In genomic region chr19:43589277-43589676, GRCh38 we compare ENCODE assay signal across 22 cellular contexts. TPM values are rescaled to one million over a fixed set of nuclear protein-coding genes. Genes with fewer than 3 reads are reported as not detected.
A peak's percentile ranks its signal among the peaks of the same experiment; 100 is the strongest.
DNase-seq lines count a peak whose midpoint lies in the region; ATAC-seq and TF ChIP-seq lines count a peak whose summit lies in the region.
"Had no signal": no experiment of that assay in that cellular context is flagged by ENCODE, and none has a peak within 500 bp of the region (broad histone marks: within the 10 kb centered on the region; RNA-seq: fewer than 3 reads in every experiment).

No MANE protein-coding gene starts in this region.

- CTCF ChIA-PET in activated CD8-positive, alpha-beta memory T cell treated with anti-CD3 and anti-CD28 coated beads, Interleukin-2, amount 10 ng/mL, durations not matched to agents 7 days and 5 days (lab: Charles Lee) = interaction anchor here (0.7 to 2.7 kb wide), 3 partner anchors 30 to 142 kb away, joined by 3 to 14 read pairs (median 11); no protein-coding TSS in a partner anchor
- CTCF ChIA-PET in HEK293 (lab: Yijun Ruan, JAX) = interaction anchor here (0.6 to 1.8 kb wide), 4 partner anchors 34 to 987 kb away, joined by 3 to 11 read pairs (median 4); no protein-coding TSS in a partner anchor

- no peaks in the 10 kb centered on the region for H3K27me3 Mint-ChIP-seq in activated CD8-positive, alpha-beta memory T cell treated with anti-CD3 and anti-CD28 coated beads, Interleukin-2, amount 10 ng/mL, durations not matched to agents 7 days and 5 days
- peaks cover 0 to 5% (median 4%) of the 10 kb centered on the region in 3 donors for H3K27me3 Mint-ChIP-seq in immature natural killer cell (ENCODE audit: low read depth in 3 of 3)
- H3K27me3 Mint-ChIP-seq: IgD-negative memory B cell had no signal

- no peak for TF ChIP-seq EP300 in suprapubic skin (IDR thresholded peaks at IDR 0.05)

- H3K27ac Mint-ChIP-seq in activated CD8-positive, alpha-beta memory T cell treated with anti-CD3 and anti-CD28 coated beads, Interleukin-2, amount 10 ng/mL, durations not matched to agents 7 days and 5 days = peak overlapping the region; percentile 72
- peak overlapping the region in 4 of 6 donors; percentile 14 to 76 (median 59) for H3K27ac Mint-ChIP-seq in immature natural killer cell
- H3K27ac Mint-ChIP-seq in stimulated activated effector memory CD8-positive, alpha-beta T cell treated with anti-CD3 and anti-CD28 coated beads, Interleukin-12 subunit alpha, Interleukin-12 subunit beta, amount 100 ng/mL, for 72 hours = peak overlapping the region; percentile 60

- H3K4me3 ChIP-seq in HEK293 (ENCODE audit: low read depth, low read length) (no peak overlapping the region), suprapubic skin (no peak overlapping the region)
- H3K4me3 ChIP-seq: BLaER1 treated with 17β-estradiol and CSF1 and Interleukin-3, amounts not matched to agents 10 nM and 100 nM; Peyer's patch had no signal

- no peak for ATAC-seq in activated CD8-positive, alpha-beta memory T cell treated with anti-CD3 and anti-CD28 coated beads, Interleukin-2, amount 10 ng/mL, durations not matched to agents 7 days and 5 days
- ATAC-seq in stimulated activated effector memory CD8-positive, alpha-beta T cell treated with anti-CD3 and anti-CD28 coated beads, Interleukin-12 subunit alpha, Interleukin-12 subunit beta, amount 100 ng/mL, for 72 hours = no peak
- no peak for ATAC-seq in HG03135 (IDR thresholded peaks at IDR 0.05; ENCODE audit: unreplicated experiment)

- no peak for TF ChIP-seq CTCF in HEK293 (tag by site-specific recombination; IDR thresholded peaks at IDR 0.05)
- no peak for TF ChIP-seq CTCF in suprapubic skin (IDR thresholded peaks at IDR 0.05)

- H3K9me3 Mint-ChIP-seq in activated CD8-positive, alpha-beta memory T cell treated with anti-CD3 and anti-CD28 coated beads, Interleukin-2, amount 10 ng/mL, durations not matched to agents 7 days and 5 days (ENCODE audit: low read depth) = no peaks in the 10 kb centered on the region
- H3K9me3 Mint-ChIP-seq in immature natural killer cell = no peaks in the 10 kb centered on the region
- no peaks in the 10 kb centered on the region for H3K9me3 Mint-ChIP-seq in stimulated activated effector memory CD8-positive, alpha-beta T cell treated with anti-CD3 and anti-CD28 coated beads, Interleukin-12 subunit alpha, Interleukin-12 subunit beta, amount 100 ng/mL, for 72 hours
- H3K9me3 Mint-ChIP-seq: IgD-negative memory B cell had no signal

- no peak overlapping the region for H3K4me3 Mint-ChIP-seq in activated CD8-positive, alpha-beta memory T cell treated with anti-CD3 and anti-CD28 coated beads, Interleukin-2, amount 10 ng/mL, durations not matched to agents 7 days and 5 days
- no peak overlapping the region for H3K4me3 Mint-ChIP-seq in immature natural killer cell
- no peak overlapping the region for H3K4me3 Mint-ChIP-seq in stimulated activated effector memory CD8-positive, alpha-beta T cell treated with anti-CD3 and anti-CD28 coated beads, Interleukin-12 subunit alpha, Interleukin-12 subunit beta, amount 100 ng/mL, for 72 hours

- no peaks in the 10 kb centered on the region for H3K9me3 ChIP-seq in HEK293 (ENCODE audit: control insufficient read depth, insufficient read depth, low read depth, low read length)
- no peaks in the 10 kb centered on the region for H3K9me3 ChIP-seq in suprapubic skin
- H3K9me3 ChIP-seq: Peyer's patch had no signal

- H3K4me1 Mint-ChIP-seq in activated CD8-positive, alpha-beta memory T cell treated with anti-CD3 and anti-CD28 coated beads, Interleukin-2, amount 10 ng/mL, durations not matched to agents 7 days and 5 days = peaks cover 25% of the 10 kb centered on the region
- peaks cover 12 to 21% of the 10 kb centered on the region in 2 donors for H3K4me1 Mint-ChIP-seq in immature natural killer cell
- peaks cover 32% of the 10 kb centered on the region for H3K4me1 Mint-ChIP-seq in stimulated activated effector memory CD8-positive, alpha-beta T cell treated with anti-CD3 and anti-CD28 coated beads, Interleukin-12 subunit alpha, Interleukin-12 subunit beta, amount 100 ng/mL, for 72 hours

- DNase-seq in activated CD8-positive, alpha-beta memory T cell treated with anti-CD3 and anti-CD28 coated beads, Interleukin-2, amount 10 ng/mL, durations not matched to agents 7 days and 5 days = no peak
- no peak for DNase-seq in activated CD8-positive, alpha-beta memory T cell treated with anti-CD3 and anti-CD28 coated beads, Interleukin-2, amount 50 U/mL, for 48 hours
- DNase-seq in immature natural killer cell = no peak
- DNase-seq in stimulated activated effector memory CD8-positive, alpha-beta T cell treated with anti-CD3 and anti-CD28 coated beads, Interleukin-12 subunit alpha, Interleukin-12 subunit beta, amount 100 ng/mL, for 72 hours (ENCODE audit: low spot score in 2 of 2) = no peak
- no peak for DNase-seq in suprapubic skin (ENCODE audit: low spot score in 2 of 2)
- no peak for DNase-seq in NCI-H2227 treated with DMSO at 0.1 percent for 48 hours (lab: John Stamatoyannopoulos, UW)
- DNase-seq: 8988T, DND-41, GDM1, HCEC 1CT, MV-4-11, NCI-H1417 treated with DMSO at 0.1 percent for 48 hours, NCI-H2029, NCI-H2171 treated with DMSO at 0.1 percent for 48 hours, NCI-H510A, Peyer's patch, SHP77 had no signal

- 76% methylated on average over 5 of the region's 5 CpGs for WGBS in suprapubic skin

- peaks cover 54 to 68% of the 10 kb centered on the region in 2 experiments for H3K36me3 ChIP-seq in HEK293 (ENCODE audit: control insufficient read depth in 2 of 2, insufficient read depth in 1 of 2, low read length in 2 of 2)
- peaks cover 33% of the 10 kb centered on the region for H3K36me3 ChIP-seq in suprapubic skin

- H3K27ac ChIP-seq in HEK293 (ENCODE audit: extremely low read depth, low read depth, low read length) (no peak overlapping the region), suprapubic skin (no peak overlapping the region)
- H3K27ac ChIP-seq: BLaER1 treated with 17β-estradiol and CSF1 and Interleukin-3, amounts not matched to agents 10 nM and 100 nM; Peyer's patch had no signal

- H3K27me3 ChIP-seq in suprapubic skin = no peaks in the 10 kb centered on the region
- H3K27me3 ChIP-seq: BLaER1 treated with 17β-estradiol and CSF1 and Interleukin-3, amounts not matched to agents 10 nM and 100 nM; Peyer's patch had no signal

- no peak for TF ChIP-seq POLR2A in suprapubic skin (IDR thresholded peaks at IDR 0.05)

- H3K36me3 Mint-ChIP-seq in activated CD8-positive, alpha-beta memory T cell treated with anti-CD3 and anti-CD28 coated beads, Interleukin-2, amount 10 ng/mL, durations not matched to agents 7 days and 5 days = peaks cover 24% of the 10 kb centered on the region
- peaks cover 0 to 19% (median 4%) of the 10 kb centered on the region in 3 donors for H3K36me3 Mint-ChIP-seq in immature natural killer cell
- peaks cover 44% of the 10 kb centered on the region for H3K36me3 Mint-ChIP-seq in stimulated activated effector memory CD8-positive, alpha-beta T cell treated with anti-CD3 and anti-CD28 coated beads, Interleukin-12 subunit alpha, Interleukin-12 subunit beta, amount 100 ng/mL, for 72 hours

- H3K4me1 ChIP-seq in HEK293 (ENCODE audit: control insufficient read depth, insufficient read depth, low read length) = peaks cover 4% of the 10 kb centered on the region; the same call in 1 of the 2 replicates
- peaks cover 17% of the 10 kb centered on the region for H3K4me1 ChIP-seq in suprapubic skin

- POLR2A ChIA-PET in HEK293 (lab: Yijun Ruan, JAX) = interaction anchor here (1.9 kb wide), 1 partner anchor 79 kb away, joined by 5 read pairs; no protein-coding TSS in a partner anchor

TF ChIP-seq in HEK293, 187 proteins besides CTCF, POLR2A, EP300 and RAD21:
- no peak for TF ChIP-seq YY2 (tag by site-specific recombination; IDR thresholded peaks at IDR 0.05)
- TF ChIP-seq RBAK (tag by site-specific recombination; IDR thresholded peaks at IDR 0.05) = no peak
- TF ChIP-seq ZFHX2 (tag by site-specific recombination; conservative IDR thresholded peaks at IDR 0.05) = peak; percentile 54
- TF ChIP-seq HOXC10 (CRISPR knock-in tag; IDR thresholded peaks at IDR 0.05) = no peak
- peak; percentile 30; the same call in 1 of the 2 replicates for TF ChIP-seq EGR2 (tag by site-specific recombination; IDR thresholded peaks at IDR 0.05; ENCODE audit: low read depth)
- TF ChIP-seq MYNN (tag by site-specific recombination; IDR thresholded peaks at IDR 0.05; ENCODE audit: borderline replicate concordance) = no peak
- TF ChIP-seq ZNF121 (tag by site-specific recombination; IDR thresholded peaks at IDR 0.05) = peak; percentile 88

RNA-seq across cellular contexts. Expression of gene IRGQ, which starts 6.7 kb away (rescaled TPM):
- 10 to 100 TPM; 12.9 to 23.0 TPM for total RNA-seq in activated CD8-positive, alpha-beta memory T cell treated with anti-CD3 and anti-CD28 coated beads, Interleukin-2, amount 10 ng/mL, durations not matched to agents 7 days and 5 days
- polyA plus RNA-seq in immature natural killer cell = 1 to 10 TPM in 1 of 3 donors, under 1 TPM in 1, not detected in 1; 0.38 to 2.6 TPM
- total RNA-seq in suprapubic skin = 10 to 100 TPM; 17.2 to 24.7 (median 19.9) TPM

RNA-seq across cellular contexts. Expression of gene ZNF576, which starts 7.1 kb away (rescaled TPM):
- 10 to 100 TPM; 18.6 to 21.3 TPM for total RNA-seq in activated CD8-positive, alpha-beta memory T cell treated with anti-CD3 and anti-CD28 coated beads, Interleukin-2, amount 10 ng/mL, durations not matched to agents 7 days and 5 days
- 10 to 100 TPM in 1 of 3 donors, 1 to 10 TPM in 2; 6.7 to 12.8 (median 7.1) TPM for polyA plus RNA-seq in immature natural killer cell
- 10 to 100 TPM in 3 of 4 donors, 1 to 10 TPM in 1; 9.2 to 20.8 (median 13.7) TPM for total RNA-seq in suprapubic skin

RNA-seq across cellular contexts. Expression of gene PINLYP, which starts 13.7 kb away (rescaled TPM):
- 10 to 100 TPM; 16.8 to 19.7 TPM for total RNA-seq in activated CD8-positive, alpha-beta memory T cell treated with anti-CD3 and anti-CD28 coated beads, Interleukin-2, amount 10 ng/mL, durations not matched to agents 7 days and 5 days
- polyA plus RNA-seq in immature natural killer cell = 1 to 10 TPM in 1 of 3 donors, under 1 TPM in 1, not detected in 1; 0.61 to 3.9 TPM
- 10 to 100 TPM in 3 of 4 donors, 1 to 10 TPM in 1; 4.7 to 22.1 (median 10.9) TPM for total RNA-seq in suprapubic skin
- polyA plus RNA-seq: IgD-negative memory B cell had no signal

RNA-seq across cellular contexts. Expression of gene XRCC1, which starts 13.9 kb away (rescaled TPM):
- 10 to 100 TPM; 47.7 to 50.6 TPM for total RNA-seq in activated CD8-positive, alpha-beta memory T cell treated with anti-CD3 and anti-CD28 coated beads, Interleukin-2, amount 10 ng/mL, durations not matched to agents 7 days and 5 days
- 10 to 100 TPM; 13.3 to 34.3 (median 15.2) TPM for polyA plus RNA-seq in immature natural killer cell
- total RNA-seq in suprapubic skin = 10 to 100 TPM; 18.3 to 35.4 (median 25.2) TPM

RNA-seq across cellular contexts. Expression of gene SRRM5, which starts 22.6 kb away (rescaled TPM):
- total RNA-seq in activated CD8-positive, alpha-beta memory T cell treated with anti-CD3 and anti-CD28 coated beads, Interleukin-2, amount 10 ng/mL, durations not matched to agents 7 days and 5 days = under 1 TPM; 0.37 to 0.79 TPM
- under 1 TPM in 2 of 3 donors, not detected in 1; 0.43 to 0.86 TPM for polyA plus RNA-seq in immature natural killer cell
- 1 to 10 TPM in 1 of 4 donors, not detected in 3; 1.4 TPM for total RNA-seq in suprapubic skin
- total RNA-seq: HT1080 had no signal
- polyA plus RNA-seq: IgD-negative memory B cell had no signal
